In genomic region chr6:84074988-84075781, GRCh38 we compare ENCODE assay signal across 8 cellular contexts. TPM values are rescaled to one million over a fixed set of nuclear protein-coding genes. Genes with fewer than 3 reads are reported as not detected.
A peak's percentile ranks its signal among the peaks of the same experiment; 100 is the strongest.
DNase-seq lines count a peak whose midpoint lies in the region; TF ChIP-seq lines count a peak whose summit lies in the region.
"Had no signal": no experiment of that assay in that cellular context is flagged by ENCODE, and none has a peak within 500 bp of the region (broad histone marks: within the 10 kb centered on the region; RNA-seq: fewer than 3 reads in every experiment).

No MANE protein-coding gene starts in this region.

- H3K4me3 ChIP-seq in HEK293 (ENCODE audit: low read depth, low read length) (no peak overlapping the region), fibroblast of the aortic adventitia (ENCODE audit: low read depth, low read length) (no peak overlapping the region)
- H3K4me3 ChIP-seq: SJSA1 had no signal

- TF ChIP-seq CTCF in HEK293 (tag by site-specific recombination; IDR thresholded peaks at IDR 0.05) (no peak), fibroblast of the aortic adventitia (IDR thresholded peaks at IDR 0.05; ENCODE audit: insufficient read depth, low read length) (no peak)

- no peaks in the 10 kb centered on the region for H3K36me3 ChIP-seq in HEK293 (ENCODE audit: control insufficient read depth in 2 of 2, insufficient read depth in 1 of 2, low read length in 2 of 2)
- H3K36me3 ChIP-seq: SJSA1 had no signal

- H3K4me3 Mint-ChIP-seq in activated T-helper 1 cell treated with anti-CD3 and anti-CD28 coated beads, Interleukin-12 subunit alpha, Interleukin-12 subunit beta, Interleukin-2, Interleukin-4 antibody, amounts not matched to agents 30 ng/mL and 10 ng/mL and 1 ng/mL, durations not matched to agents 14 hours and 24 hours and 36 hours, result no peak overlapping the region

- H3K27me3 Mint-ChIP-seq in activated T-helper 1 cell treated with anti-CD3 and anti-CD28 coated beads, Interleukin-12 subunit alpha, Interleukin-12 subunit beta, Interleukin-2, Interleukin-4 antibody, amounts not matched to agents 30 ng/mL and 10 ng/mL and 1 ng/mL, durations not matched to agents 14 hours and 24 hours and 36 hours (ENCODE audit: insufficient read depth), result no peaks in the 10 kb centered on the region

- CTCF ChIA-PET in HEK293 (lab: Yijun Ruan, JAX), result interaction anchor here (0.5 to 0.7 kb wide), 2 partner anchors 14 to 258 kb away, joined by 3 read pairs; no protein-coding TSS in a partner anchor

- no peaks in the 10 kb centered on the region for H3K9me3 Mint-ChIP-seq in activated T-helper 1 cell treated with anti-CD3 and anti-CD28 coated beads, Interleukin-12 subunit alpha, Interleukin-12 subunit beta, Interleukin-2, Interleukin-4 antibody, amounts not matched to agents 30 ng/mL and 10 ng/mL and 1 ng/mL, durations not matched to agents 14 hours and 24 hours and 36 hours

- no peaks in the 10 kb centered on the region for H3K4me1 ChIP-seq in HEK293 (ENCODE audit: control insufficient read depth, insufficient read depth, low read length)
- H3K4me1 ChIP-seq: SJSA1 had no signal

- no peak overlapping the region for H3K27ac ChIP-seq in HEK293 (ENCODE audit: extremely low read depth, low read depth, low read length)
- H3K27ac ChIP-seq: SJSA1 had no signal

- DNase-seq in RPMI7951 (ENCODE audit: low read depth), result peak; percentile 72
- peak; percentile 29 for DNase-seq in fibroblast of the aortic adventitia (ENCODE audit: low read depth)
- DNase-seq in pulmonary artery endothelial cell (ENCODE audit: low read depth, low spot score), result peak; percentile 24
- DNase-seq in ureter (ENCODE audit: low spot score), result no peak
- DNase-seq in activated T-helper 1 cell treated with anti-CD3 and anti-CD28 coated beads, Interleukin-12 subunit alpha, Interleukin-12 subunit beta, Interleukin-2, Interleukin-4 antibody, amounts not matched to agents 30 ng/mL and 10 ng/mL and 1 ng/mL, durations not matched to agents 14 hours and 24 hours and 36 hours (ENCODE audit: low spot score), result no peak
- no peak for DNase-seq in NCI-H1048 (lab: John Stamatoyannopoulos, UW)

- no peaks in the 10 kb centered on the region for H3K4me1 Mint-ChIP-seq in activated T-helper 1 cell treated with anti-CD3 and anti-CD28 coated beads, Interleukin-12 subunit alpha, Interleukin-12 subunit beta, Interleukin-2, Interleukin-4 antibody, amounts not matched to agents 30 ng/mL and 10 ng/mL and 1 ng/mL, durations not matched to agents 14 hours and 24 hours and 36 hours (ENCODE audit: low read depth)

- H3K9me3 ChIP-seq in HEK293 (ENCODE audit: control insufficient read depth, insufficient read depth, low read depth, low read length), result no peaks in the 10 kb centered on the region
- H3K9me3 ChIP-seq: SJSA1 had no signal

- no peak overlapping the region for H3K27ac Mint-ChIP-seq in activated T-helper 1 cell treated with anti-CD3 and anti-CD28 coated beads, Interleukin-12 subunit alpha, Interleukin-12 subunit beta, Interleukin-2, Interleukin-4 antibody, amounts not matched to agents 30 ng/mL and 10 ng/mL and 1 ng/mL, durations not matched to agents 14 hours and 24 hours and 36 hours

- H3K36me3 Mint-ChIP-seq in activated T-helper 1 cell treated with anti-CD3 and anti-CD28 coated beads, Interleukin-12 subunit alpha, Interleukin-12 subunit beta, Interleukin-2, Interleukin-4 antibody, amounts not matched to agents 30 ng/mL and 10 ng/mL and 1 ng/mL, durations not matched to agents 14 hours and 24 hours and 36 hours (ENCODE audit: low read depth), result no peaks in the 10 kb centered on the region

- intact Hi-C loops in activated T-helper 1 cell treated with anti-CD3 and anti-CD28 coated beads, Interleukin-12 subunit alpha, Interleukin-12 subunit beta, Interleukin-2, Interleukin-4 antibody, amounts not matched to agents 30 ng/mL and 10 ng/mL and 1 ng/mL, durations not matched to agents 14 hours and 24 hours and 36 hours (cut with micrococcal nuclease), result no loop called here

- POLR2A ChIA-PET in HEK293 (lab: Yijun Ruan, JAX), result interaction anchor here (0.6 kb wide), 1 partner anchor 698 kb away, joined by 6 read pairs; no protein-coding TSS in a partner anchor

TF ChIP-seq in HEK293, 187 proteins besides CTCF, POLR2A, EP300 and RAD21:
- TF ChIP-seq SETDB1 (IDR thresholded peaks at IDR 0.05; ENCODE audit: insufficient read length, low read length) (peak; percentile 61), ZNF280C (tag by site-specific recombination; IDR thresholded peaks at IDR 0.05) (no peak), ZNF518A (tag by site-specific recombination; conservative IDR thresholded peaks at IDR 0.05; ENCODE audit: low read depth) (0 out of 2 replicates have a peak, but pooled peaks have one; percentile 28), KLF9 (tag by site-specific recombination; IDR thresholded peaks at IDR 0.05; ENCODE audit: low read depth) (peak; percentile 61; the same call in 1 of the 2 replicates)

RNA-seq across cellular contexts. Expression of gene MRAP2, which starts 41.6 kb away (rescaled TPM):
- total RNA-seq in RPMI7951 (2014; rRNA removed; shearing (Covaris generic)), result 6.6 and 8.4 TPM in 2 replicates
- total RNA-seq in fibroblast of the aortic adventitia (ENCODE audit: low replicate concordance) (0.33 and 5.8 TPM in 2 replicates), pulmonary artery endothelial cell (4.4 and 13.3 TPM in 2 replicates), ureter (5.3 TPM)
- total RNA-seq in activated T-helper 1 cell treated with anti-CD3 and anti-CD28 coated beads, Interleukin-12 subunit alpha, Interleukin-12 subunit beta, Interleukin-2, Interleukin-4 antibody, amounts not matched to agents 30 ng/mL and 10 ng/mL and 1 ng/mL, durations not matched to agents 14 hours and 24 hours and 36 hours, result not detected in 2 replicates
- total RNA-seq: SJSA1 had no signal

Comparison
In these comparisons a context has a peak if more than half of its experiments do, and no peak if none do; other contexts are left out.
1. DNase-seq: peak in RPMI7951 (single experiment), fibroblast of the aortic adventitia (single experiment) and pulmonary artery endothelial cell (single experiment); none in ureter (single experiment), activated T-helper 1 cell treated with anti-CD3 and anti-CD28 coated beads, Interleukin-12 subunit alpha, Interleukin-12 subunit beta, Interleukin-2, Interleukin-4 antibody, amounts not matched to agents 30 ng/mL and 10 ng/mL and 1 ng/mL, durations not matched to agents 14 hours and 24 hours and 36 hours (single experiment) and NCI-H1048 (single experiment).